In genomic region chr2:109423556-109424359, GRCh38 we compare ENCODE assay signal across 21 cellular contexts.
DNase-seq lines count a peak whose midpoint lies in the region; ATAC-seq and TF ChIP-seq lines count a peak whose summit lies in the region.
"Had no signal": no experiment of that assay in that cellular context is flagged by ENCODE, and none has a peak within 500 bp of the region (broad histone marks: within the 10 kb centered on the region; RNA-seq: fewer than 3 reads in every experiment).

No MANE protein-coding gene starts in this region.

- no peaks in the 10 kb centered on the region for H3K27me3 Mint-ChIP-seq in activated naive CD4-positive, alpha-beta T cell treated with anti-CD3 and anti-CD28 coated beads, Interleukin-2, amount 50 U/mL, for 24 hours
- H3K27me3 Mint-ChIP-seq in activated T-helper 2 cell treated with anti-CD3 and anti-CD28 coated beads, Interferon-gamma antibody, Interleukin-2, Interleukin-4, amounts not matched to agents 10 μg/mL and 5 μg/mL and 100 μg/mL, durations not matched to agents 14 hours and 24 hours and 36 hours (ENCODE audit: low read depth), result no peaks in the 10 kb centered on the region
- H3K27me3 Mint-ChIP-seq: activated CD4-positive, alpha-beta T cell treated with anti-CD3 and anti-CD28 coated beads, Interleukin-2, amount 10 ng/mL, durations not matched to agents 24 days and 14 days; naive B cell had no signal

- TF ChIP-seq CTCF in epithelial cell of proximal tubule (conservative IDR thresholded peaks at IDR 0.05; ENCODE audit: low read depth, low read length) (peak; percentile 17), lower lobe of right lung (IDR thresholded peaks at IDR 0.05) (no peak)

- intact Hi-C loops in lower lobe of right lung (cut with DNase I), result no loop called here
- intact Hi-C loops in aorta (cut with DNase I), result no loop called here
- intact Hi-C loops in activated T-helper 2 cell treated with anti-CD3 and anti-CD28 coated beads, Interferon-gamma antibody, Interleukin-2, Interleukin-4, amounts not matched to agents 10 μg/mL and 5 μg/mL and 100 μg/mL, durations not matched to agents 14 hours and 24 hours and 36 hours (cut with micrococcal nuclease), result no loop called here

- no peaks in the 10 kb centered on the region for H3K27me3 ChIP-seq in lower lobe of right lung (ENCODE audit: low read depth)
- no peaks in the 10 kb centered on the region for H3K27me3 ChIP-seq in aorta (ENCODE audit: control insufficient read depth in 1 of 2, insufficient read depth in 2 of 2, low read length in 1 of 2)
- H3K27me3 ChIP-seq: BLaER1 treated with 17β-estradiol and CSF1 and Interleukin-3, amounts not matched to agents 10 nM and 100 nM; esophagus squamous epithelium; pancreas; uterus had no signal

- H3K9me3 ChIP-seq in lower lobe of right lung (no peaks in the 10 kb centered on the region), aorta (ENCODE audit: control insufficient read depth, low read length) (no peaks in the 10 kb centered on the region)
- H3K9me3 ChIP-seq: esophagus squamous epithelium, pancreas, uterus had no signal

- no peaks in the 10 kb centered on the region for H3K9me3 Mint-ChIP-seq in activated naive CD4-positive, alpha-beta T cell treated with anti-CD3 and anti-CD28 coated beads, Interleukin-2, amount 50 U/mL, for 24 hours
- H3K9me3 Mint-ChIP-seq in activated T-helper 2 cell treated with anti-CD3 and anti-CD28 coated beads, Interferon-gamma antibody, Interleukin-2, Interleukin-4, amounts not matched to agents 10 μg/mL and 5 μg/mL and 100 μg/mL, durations not matched to agents 14 hours and 24 hours and 36 hours, result no peaks in the 10 kb centered on the region
- H3K9me3 Mint-ChIP-seq: activated CD4-positive, alpha-beta T cell treated with anti-CD3 and anti-CD28 coated beads, Interleukin-2, amount 10 ng/mL, durations not matched to agents 24 days and 14 days; naive B cell had no signal

- H3K36me3 ChIP-seq in lower lobe of right lung, result no peaks in the 10 kb centered on the region
- H3K36me3 ChIP-seq in aorta (ENCODE audit: control insufficient read depth in 1 of 2, insufficient read depth in 2 of 2, low read length in 1 of 2), result peaks cover 0 to 2% of the 10 kb centered on the region in 2 donors
- H3K36me3 ChIP-seq: esophagus squamous epithelium, pancreas, uterus had no signal

- H3K27ac ChIP-seq in lower lobe of right lung (no peak overlapping the region), aorta (ENCODE audit: low read depth in 1 of 2, low read length in 2 of 2) (no peak overlapping the region)
- H3K27ac ChIP-seq: BLaER1 treated with 17β-estradiol and CSF1 and Interleukin-3, amounts not matched to agents 10 nM and 100 nM; esophagus squamous epithelium; pancreas; uterus had no signal

- 88 to 89% methylated on average over 22 of the region's 22 CpGs for WGBS in aorta, 2 donors

- H3K4me1 Mint-ChIP-seq in activated naive CD4-positive, alpha-beta T cell treated with anti-CD3 and anti-CD28 coated beads, Interleukin-2, amount 50 U/mL, for 24 hours, result no peaks in the 10 kb centered on the region
- H3K4me1 Mint-ChIP-seq in activated T-helper 2 cell treated with anti-CD3 and anti-CD28 coated beads, Interferon-gamma antibody, Interleukin-2, Interleukin-4, amounts not matched to agents 10 μg/mL and 5 μg/mL and 100 μg/mL, durations not matched to agents 14 hours and 24 hours and 36 hours (ENCODE audit: low read depth), result no peaks in the 10 kb centered on the region
- H3K4me1 Mint-ChIP-seq: activated CD4-positive, alpha-beta T cell treated with anti-CD3 and anti-CD28 coated beads, Interleukin-2, amount 10 ng/mL, durations not matched to agents 24 days and 14 days had no signal

- ATAC-seq in lower lobe of right lung (no peak), aorta (ENCODE audit: low FRiP score) (no peak), HG02763 (IDR thresholded peaks at IDR 0.05; ENCODE audit: unreplicated experiment) (no peak)
- ATAC-seq: pancreas had no signal

- peak overlapping the region; percentile 39 for H3K27ac Mint-ChIP-seq in activated naive CD4-positive, alpha-beta T cell treated with anti-CD3 and anti-CD28 coated beads, Interleukin-2, amount 50 U/mL, for 24 hours
- no peak overlapping the region for H3K27ac Mint-ChIP-seq in activated T-helper 2 cell treated with anti-CD3 and anti-CD28 coated beads, Interferon-gamma antibody, Interleukin-2, Interleukin-4, amounts not matched to agents 10 μg/mL and 5 μg/mL and 100 μg/mL, durations not matched to agents 14 hours and 24 hours and 36 hours
- H3K27ac Mint-ChIP-seq: activated CD4-positive, alpha-beta T cell treated with anti-CD3 and anti-CD28 coated beads, Interleukin-2, amount 10 ng/mL, durations not matched to agents 24 days and 14 days; naive B cell had no signal

- H3K4me3 ChIP-seq in epithelial cell of proximal tubule (ENCODE audit: low read depth, low read length) (no peak overlapping the region), lower lobe of right lung (no peak overlapping the region), aorta (ENCODE audit: low read length in 2 of 2) (no peak overlapping the region)
- H3K4me3 ChIP-seq: BLaER1 treated with 17β-estradiol and CSF1 and Interleukin-3, amounts not matched to agents 10 nM and 100 nM; esophagus squamous epithelium; pancreas; uterus had no signal

- H3K4me1 ChIP-seq in lower lobe of right lung (peaks cover 15% of the 10 kb centered on the region), aorta (ENCODE audit: control insufficient read depth in 1 of 2, insufficient read depth in 2 of 2, low read length in 2 of 2) (peaks cover 0 to 4% of the 10 kb centered on the region in 2 donors)
- H3K4me1 ChIP-seq: pancreas, uterus had no signal

- no peak for DNase-seq in activated naive CD4-positive, alpha-beta T cell (lab: John Stamatoyannopoulos, UW)
- DNase-seq in epithelial cell of proximal tubule (ENCODE audit: low read depth) (no peak), lower lobe of right lung (peak; percentile 22), aorta (peak; percentile 38 to 67), AG20443 (ENCODE audit: low spot score) (no peak)
- no peak for DNase-seq in activated T-helper 2 cell treated with anti-CD3 and anti-CD28 coated beads, Interferon-gamma antibody, Interleukin-2, Interleukin-4, amounts not matched to agents 10 μg/mL and 5 μg/mL and 100 μg/mL, durations not matched to agents 14 hours and 24 hours and 36 hours (ENCODE audit: low spot score)
- DNase-seq: activated CD4-positive, alpha-beta T cell treated with anti-CD3 and anti-CD28 coated beads, Interleukin-2, amount 10 ng/mL, durations not matched to agents 24 days and 14 days; activated effector memory CD4-positive, alpha-beta T cell treated with Interleukin-2 at 50 U/mL for 16 hours; central memory CD4-positive, alpha-beta T cell; esophagus squamous epithelium; KG1; naive B cell; NCI-H1092; NCI-H2081; NCI-H510A treated with DMSO at 0.1 percent for 48 hours; SW 1271; uterus had no signal

- H3K36me3 Mint-ChIP-seq in activated naive CD4-positive, alpha-beta T cell treated with anti-CD3 and anti-CD28 coated beads, Interleukin-2, amount 50 U/mL, for 24 hours, result no peaks in the 10 kb centered on the region
- H3K36me3 Mint-ChIP-seq in activated T-helper 2 cell treated with anti-CD3 and anti-CD28 coated beads, Interferon-gamma antibody, Interleukin-2, Interleukin-4, amounts not matched to agents 10 μg/mL and 5 μg/mL and 100 μg/mL, durations not matched to agents 14 hours and 24 hours and 36 hours (ENCODE audit: low read depth), result no peaks in the 10 kb centered on the region

- H3K4me3 Mint-ChIP-seq in activated naive CD4-positive, alpha-beta T cell treated with anti-CD3 and anti-CD28 coated beads, Interleukin-2, amount 50 U/mL, for 24 hours, result no peak overlapping the region
- H3K4me3 Mint-ChIP-seq in activated T-helper 2 cell treated with anti-CD3 and anti-CD28 coated beads, Interferon-gamma antibody, Interleukin-2, Interleukin-4, amounts not matched to agents 10 μg/mL and 5 μg/mL and 100 μg/mL, durations not matched to agents 14 hours and 24 hours and 36 hours (ENCODE audit: low read depth), result no peak overlapping the region
- H3K4me3 Mint-ChIP-seq: activated CD4-positive, alpha-beta T cell treated with anti-CD3 and anti-CD28 coated beads, Interleukin-2, amount 10 ng/mL, durations not matched to agents 24 days and 14 days; naive B cell had no signal

Comparison
In these comparisons a context has a peak if more than half of its experiments do, and no peak if none do; other contexts are left out.
1. DNase-seq: peak in lower lobe of right lung (single experiment) and aorta (2 of 2); none in activated naive CD4-positive, alpha-beta T cell (0 of 4), epithelial cell of proximal tubule (single experiment), AG20443 (single experiment) and activated T-helper 2 cell treated with anti-CD3 and anti-CD28 coated beads, Interferon-gamma antibody, Interleukin-2, Interleukin-4, amounts not matched to agents 10 μg/mL and 5 μg/mL and 100 μg/mL, durations not matched to agents 14 hours and 24 hours and 36 hours (single experiment).